10 cellular contexts compared by ENCODE assay signal in genomic region chr6:6643398-6643797, GRCh38. TPM values are rescaled to one million over a fixed set of nuclear protein-coding genes. Genes with fewer than 3 reads are reported as not detected.
DNase-seq lines count a peak whose midpoint lies in the region; ATAC-seq, FAIRE-seq and TF ChIP-seq lines count a peak whose summit lies in the region.
"Had no signal": no experiment of that assay in that cellular context is flagged by ENCODE, and none has a peak within 500 bp of the region (broad histone marks: within the 10 kb centered on the region; RNA-seq: fewer than 3 reads in every experiment).

No MANE protein-coding gene starts in this region.

- DNase-seq in GM12891 (ENCODE audit: insufficient read length, low spot score) (no peak), 8988T (no peak), NCI-H526 treated with DMSO at 0.1 percent for 48 hours (lab: John Stamatoyannopoulos, UW) (no peak), DMS53 (lab: John Stamatoyannopoulos, UW) (no peak)
- DNase-seq in effector CD8-positive, alpha-beta T cell (lab: John Stamatoyannopoulos, UW), result no peak
- DNase-seq: MM.1S, NCI-H446 treated with DMSO at 0.1 percent for 48 hours had no signal

- peak; percentile 76 for FAIRE-seq in GM12891 (lab: Jason Lieb, UNC)

- ATAC-seq in GM18909 (IDR thresholded peaks at IDR 0.05; ENCODE audit: poor library complexity, unreplicated experiment) (peak; percentile 90), HG02623 (IDR thresholded peaks at IDR 0.05; ENCODE audit: unreplicated experiment) (peak; percentile 83), HG03457 (IDR thresholded peaks at IDR 0.05; ENCODE audit: unreplicated experiment) (peak; percentile 94)

- TF ChIP-seq POLR2A in GM12891 (IDR thresholded peaks at IDR 0.05; ENCODE audit: low read depth, low read length), result no peak

TF ChIP-seq in GM12891, 5 proteins besides CTCF, POLR2A, EP300 and RAD21:
- no peak for TF ChIP-seq SPI1 (IDR thresholded peaks at IDR 0.05; ENCODE audit: low read depth, low read length)
- TF ChIP-seq PAX5 (IDR thresholded peaks at IDR 0.05; ENCODE audit: insufficient read depth, low read length, severe bottlenecking), result no peak
- no peak for TF ChIP-seq TAF1 (IDR thresholded peaks at IDR 0.05; ENCODE audit: low read depth, low read length)
- no peak for TF ChIP-seq POLR2AphosphoS5 (IDR thresholded peaks at IDR 0.05; ENCODE audit: low read depth, low read length)
- peak; percentile 82 for TF ChIP-seq POU2F2 (IDR thresholded peaks at IDR 0.05; ENCODE audit: low read depth, low read length)

RNA-seq across cellular contexts. Expression of gene LY86, which starts 54.9 kb away (rescaled TPM):
- 77.4 TPM for polyA plus RNA-seq in GM12891 (2012; ENCODE audit: low read depth, missing spikeins)
